Comparison of ENCODE assay signal across 2 cellular contexts in genomic region chr4:108430921-108431320, GRCh38.
TF ChIP-seq lines count a peak whose summit lies in the region.

No MANE protein-coding gene starts in this region.

TF ChIP-seq in HepG2, 621 proteins besides CTCF, POLR2A, EP300 and RAD21:
- TF ChIP-seq NR1H2 (CRISPR knock-in tag; IDR thresholded peaks at IDR 0.05; ENCODE audit: borderline replicate concordance, low read depth) (no peak), TEF (CRISPR knock-in tag; IDR thresholded peaks at IDR 0.05) (no peak), MAFK (conservative IDR thresholded peaks at IDR 0.05 in 1 of 2, IDR thresholded peaks at IDR 0.05 in 1 of 2; ENCODE audit: low read length in 2 of 2) (peak; percentile 44 to 79; a peak in 3 of 4 replicates), ZBTB42 (CRISPR knock-in tag; IDR thresholded peaks at IDR 0.05) (no peak), TOPORS (CRISPR knock-in tag; IDR thresholded peaks at IDR 0.05) (no peak), ZNF691 (CRISPR knock-in tag; IDR thresholded peaks at IDR 0.05; ENCODE audit: borderline replicate concordance, low read depth) (no peak), CREB3 (CRISPR knock-in tag; IDR thresholded peaks at IDR 0.05) (no peak), MAFF (IDR thresholded peaks at IDR 0.05; ENCODE audit: low read depth, low read length) (peak; percentile 66), JUN (CRISPR knock-in tag; IDR thresholded peaks at IDR 0.05) (no peak)

TF ChIP-seq in K562, 482 proteins besides CTCF, POLR2A, EP300 and RAD21 (continued from another document):
- peak; percentile 23; the same call in 1 of the 2 replicates for TF ChIP-seq C11orf30 (IDR thresholded peaks at IDR 0.05; ENCODE audit: low read depth)
- no peak for TF ChIP-seq ZNF695 (CRISPR knock-in tag; IDR thresholded peaks at IDR 0.05)
- TF ChIP-seq DPF2 (IDR thresholded peaks at IDR 0.05), result no peak
- no peak for TF ChIP-seq EWSR1 (IDR thresholded peaks at IDR 0.05; ENCODE audit: borderline replicate concordance, low read depth, partially characterized antibody)
- TF ChIP-seq NKRF (IDR thresholded peaks at IDR 0.05; ENCODE audit: borderline replicate concordance), result no peak
- no peak for TF ChIP-seq STAG1 (CRISPR knock-in tag; IDR thresholded peaks at IDR 0.05; ENCODE audit: borderline replicate concordance)
- no peak for TF ChIP-seq SNIP1 (IDR thresholded peaks at IDR 0.05; ENCODE audit: low read depth)
- TF ChIP-seq SRSF9 (IDR thresholded peaks at IDR 0.05; ENCODE audit: borderline replicate concordance, low read depth, low read length), result no peak
- no peak for TF ChIP-seq ZNF668 (CRISPR knock-in tag; IDR thresholded peaks at IDR 0.05)
- no peak for TF ChIP-seq ZNF717 (CRISPR knock-in tag; IDR thresholded peaks at IDR 0.05)
- TF ChIP-seq NFE2L1 (tag; IDR thresholded peaks at IDR 0.05; ENCODE audit: borderline replicate concordance, low read depth), result no peak
- no peak for TF ChIP-seq ARID3B (CRISPR knock-in tag; IDR thresholded peaks at IDR 0.05; ENCODE audit: borderline replicate concordance)
- TF ChIP-seq KDM5B (IDR thresholded peaks at IDR 0.05; ENCODE audit: insufficient replicate concordance, low read depth, low read length), result no peak
- no peak for TF ChIP-seq IRF9 (tag; IDR thresholded peaks at IDR 0.05)
- TF ChIP-seq ZNF316 (IDR thresholded peaks at IDR 0.05), result peak; percentile 68
- TF ChIP-seq IFI16 (CRISPR knock-in tag; IDR thresholded peaks at IDR 0.05), result no peak
- TF ChIP-seq MAFF (IDR thresholded peaks at IDR 0.05; ENCODE audit: low read length), result peak; percentile 24
TF ChIP-seq in K562: peak in this region for 3.
